6 cellular contexts compared by ENCODE assay signal in the genomic region with DNA sequence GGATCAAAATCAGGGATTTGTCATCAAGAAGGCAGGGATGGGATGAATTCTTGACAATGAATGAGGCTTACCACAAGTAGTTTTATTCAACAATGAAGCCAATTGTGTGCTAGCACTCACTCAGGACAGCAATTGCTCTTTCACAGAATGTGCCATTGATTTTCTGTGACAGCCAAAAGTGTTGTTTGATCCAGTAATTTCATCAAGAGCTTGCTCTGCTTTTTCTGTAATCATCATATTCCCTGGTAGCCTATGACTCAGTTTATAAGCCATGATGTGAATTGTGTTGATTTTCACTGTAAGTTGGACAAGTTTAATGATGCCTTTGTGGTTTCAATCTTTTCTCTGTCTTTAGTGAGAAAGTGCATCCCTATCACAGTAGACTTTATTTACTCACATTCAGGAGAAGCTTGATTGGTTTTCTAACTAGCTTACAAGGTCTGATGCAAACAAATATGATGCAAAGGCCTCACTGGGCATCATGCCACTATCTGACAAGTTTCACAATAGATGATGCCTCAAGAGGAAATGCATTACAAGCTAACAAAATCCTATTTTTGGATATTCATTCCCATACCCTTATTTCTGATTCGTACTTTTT. TPM values are rescaled to one million over a fixed set of nuclear protein-coding genes. Genes with fewer than 3 reads are reported as not detected.
DNase-seq lines count a peak whose midpoint lies in the region; ATAC-seq, FAIRE-seq and TF ChIP-seq lines count a peak whose summit lies in the region.

No MANE protein-coding gene starts in this region.

- H3K9me3 ChIP-seq in keratinocyte (ENCODE audit: control insufficient read depth, low read depth, low read length) = no peaks in the 10 kb centered on the region

- no peak overlapping the region for H3K4me3 ChIP-seq in AG09309 (ENCODE audit: control insufficient read depth, low read depth, low read length)
- H3K4me3 ChIP-seq in keratinocyte (ENCODE audit: control insufficient read depth in 2 of 3, extremely low read depth in 1 of 3, insufficient read depth in 2 of 3, low read depth in 1 of 3, low read length in 3 of 3) = no peak overlapping the region

- peak; percentile 17 for FAIRE-seq in keratinocyte (lab: Jason Lieb, UNC)

- TF ChIP-seq CTCF in AG09309 (IDR thresholded peaks at IDR 0.05; ENCODE audit: control insufficient read depth, insufficient read depth, low read depth, low read length, missing control alignments) (no peak), keratinocyte (optimal IDR thresholded peaks at IDR 0.05 in 1 of 3, IDR thresholded peaks at IDR 0.05 in 1 of 3, conservative IDR thresholded peaks at IDR 0.05 in 1 of 3; ENCODE audit: extremely low read depth in 1 of 3, insufficient read depth in 2 of 3, low read length in 3 of 3) (no peak)

- H3K9me1 ChIP-seq in keratinocyte (ENCODE audit: control insufficient read depth, extremely low read depth, insufficient read depth, low read length) = no peaks in the 10 kb centered on the region

- no peaks in the 10 kb centered on the region for H3K79me2 ChIP-seq in keratinocyte (ENCODE audit: control insufficient read depth, insufficient read depth, low read length)

- no peaks in the 10 kb centered on the region for H3K36me3 ChIP-seq in keratinocyte (ENCODE audit: control insufficient read depth in 2 of 2, extremely low read depth in 1 of 2, insufficient read depth in 2 of 2, low read length in 2 of 2)

- no peak for ATAC-seq in GM18868 (IDR thresholded peaks at IDR 0.05; ENCODE audit: unreplicated experiment)

- H3K27ac ChIP-seq in keratinocyte (ENCODE audit: control insufficient read depth, insufficient read depth, low read length) = peak overlapping the region; percentile 57

- no peak overlapping the region for H3K9ac ChIP-seq in keratinocyte (ENCODE audit: control insufficient read depth, extremely low read depth, insufficient read depth, low read length)

- H3K4me2 ChIP-seq in keratinocyte (ENCODE audit: control insufficient read depth, extremely low read depth, insufficient read depth, low read depth, low read length) = peak overlapping the region; percentile 38

- DNase-seq in AG09309 (ENCODE audit: low read depth) (peak; percentile 97), RPMI7951 (ENCODE audit: low read depth) (peak; percentile 81), keratinocyte (ENCODE audit: low read depth, low spot score) (no peak), NCI-H2081 treated with DMSO at 0.1 percent for 48 hours (lab: John Stamatoyannopoulos, UW) (no peak)
- no peak for DNase-seq in activated CD4-positive, alpha-beta T cell treated with anti-CD3 and anti-CD28 coated beads, Interleukin-2, amount 50 U/mL, for 48 hours

- H2AFZ ChIP-seq in keratinocyte (ENCODE audit: control insufficient read depth, low read length) = no peak overlapping the region

- dilution Hi-C loops in keratinocyte (cut with MboI; ENCODE audit: extremely low pct_ligation_motif_present, low sequenced_read_pairs) = no loop called here

- no peaks in the 10 kb centered on the region for H3K27me3 ChIP-seq in keratinocyte (ENCODE audit: control insufficient read depth, extremely low read depth, insufficient read depth, low read length)

- peaks cover 19% of the 10 kb centered on the region for H3K4me1 ChIP-seq in keratinocyte (ENCODE audit: control insufficient read depth, extremely low read depth, insufficient read depth, low read length)

- no peaks in the 10 kb centered on the region for H4K20me1 ChIP-seq in keratinocyte (ENCODE audit: control insufficient read depth, extremely low read depth, insufficient read depth, low read length)

RNA-seq across cellular contexts. Expression of a gene that starts 13.6 kb away (rescaled TPM):
- 7.4 and 8.2 TPM in 2 replicates for total RNA-seq in RPMI7951 (2014; rRNA removed; shearing (Covaris generic))
- polyA plus RNA-seq in keratinocyte = 4.0 to 5.4 TPM (median 5.4 TPM) in 3 replicates
- polyA plus RNA-seq in keratinocyte (2011; ENCODE audit: low read depth) = 9.1 TPM
- 2.2 and 2.7 TPM in 2 replicates for polyA plus RNA-seq in keratinocyte (2011; cell fraction: cytosol; rRNA removed)
- polyA plus RNA-seq in keratinocyte (2011; cell fraction: nucleus; rRNA removed) = 10.0 and 12.0 TPM in 2 replicates
- polyA plus RNA-seq in keratinocyte (2012; ENCODE audit: low replicate concordance) = 3.8 and 31.2 TPM in 2 replicates
- polyA minus RNA-seq in keratinocyte = 8.1 to 9.5 TPM (median 8.6 TPM) in 3 replicates
- polyA minus RNA-seq in keratinocyte (2011; cell fraction: cytosol; rRNA and poly(A)+ RNA removed) = 5.8 TPM
- polyA minus RNA-seq in keratinocyte (2011; cell fraction: nucleus; rRNA and poly(A)+ RNA removed) = 9.0 and 10.8 TPM in 2 replicates

RNA-seq across cellular contexts. Expression of a gene that starts 25.4 kb away (rescaled TPM):
- 0.12 TPM in 1 of 2 replicates, not detected in the other for total RNA-seq in RPMI7951 (2014; rRNA removed; shearing (Covaris generic))
- polyA plus RNA-seq in keratinocyte = not detected in 3 replicates
- polyA plus RNA-seq in keratinocyte (2011; ENCODE audit: low read depth) = not detected
- polyA plus RNA-seq in keratinocyte (2011; cell fraction: cytosol; rRNA removed) = not detected in 2 replicates
- polyA plus RNA-seq in keratinocyte (2011; cell fraction: nucleus; rRNA removed) = not detected in 2 replicates
- 0.01 TPM in 1 of 2 replicates, not detected in the other for polyA plus RNA-seq in keratinocyte (2012; ENCODE audit: low replicate concordance)
- polyA minus RNA-seq in keratinocyte = not detected in 3 replicates
- not detected for polyA minus RNA-seq in keratinocyte (2011; cell fraction: cytosol; rRNA and poly(A)+ RNA removed)
- not detected in 2 replicates for polyA minus RNA-seq in keratinocyte (2011; cell fraction: nucleus; rRNA and poly(A)+ RNA removed)

RNA-seq across cellular contexts. Expression of a gene that starts 59.6 kb away (rescaled TPM):
- 0.60 and 1.2 TPM in 2 replicates for total RNA-seq in RPMI7951 (2014; rRNA removed; shearing (Covaris generic))
- polyA plus RNA-seq in keratinocyte = 1.1 to 2.4 TPM (median 1.3 TPM) in 3 replicates
- 2.2 TPM for polyA plus RNA-seq in keratinocyte (2011; ENCODE audit: low read depth)
- polyA plus RNA-seq in keratinocyte (2011; cell fraction: cytosol; rRNA removed) = 0.30 and 0.50 TPM in 2 replicates
- polyA plus RNA-seq in keratinocyte (2011; cell fraction: nucleus; rRNA removed) = 6.2 and 6.4 TPM in 2 replicates
- polyA plus RNA-seq in keratinocyte (2012; ENCODE audit: low replicate concordance) = 0.61 and 2.7 TPM in 2 replicates
- 1.2 to 3.3 TPM (median 2.0 TPM) in 3 replicates for polyA minus RNA-seq in keratinocyte
- polyA minus RNA-seq in keratinocyte (2011; cell fraction: cytosol; rRNA and poly(A)+ RNA removed) = not detected
- 2.6 and 3.9 TPM in 2 replicates for polyA minus RNA-seq in keratinocyte (2011; cell fraction: nucleus; rRNA and poly(A)+ RNA removed)

RNA-seq across cellular contexts. Expression of a gene that starts 59.6 kb away (rescaled TPM):
- 27.9 and 29.2 TPM in 2 replicates for total RNA-seq in RPMI7951 (2014; rRNA removed; shearing (Covaris generic))
- 38.4 to 58.8 TPM (median 43.7 TPM) in 3 replicates for polyA plus RNA-seq in keratinocyte
- polyA plus RNA-seq in keratinocyte (2011; ENCODE audit: low read depth) = 9.6 TPM
- 30.3 and 31.4 TPM in 2 replicates for polyA plus RNA-seq in keratinocyte (2011; cell fraction: cytosol; rRNA removed)
- polyA plus RNA-seq in keratinocyte (2011; cell fraction: nucleus; rRNA removed) = 81.5 and 88.8 TPM in 2 replicates
- 31.1 and 34.2 TPM in 2 replicates for polyA plus RNA-seq in keratinocyte (2012; ENCODE audit: low replicate concordance)
- polyA minus RNA-seq in keratinocyte = 39.1 to 63.4 TPM (median 52.9 TPM) in 3 replicates
- polyA minus RNA-seq in keratinocyte (2011; cell fraction: cytosol; rRNA and poly(A)+ RNA removed) = 34.1 TPM
- 27.2 and 30.3 TPM in 2 replicates for polyA minus RNA-seq in keratinocyte (2011; cell fraction: nucleus; rRNA and poly(A)+ RNA removed)

Comparison
In these comparisons a context has a peak if more than half of its experiments do, and no peak if none do; other contexts are left out.
1. DNase-seq: peak in AG09309 (single experiment) and RPMI7951 (single experiment); none in keratinocyte (single experiment), NCI-H2081 treated with DMSO at 0.1 percent for 48 hours (single experiment) and activated CD4-positive, alpha-beta T cell treated with anti-CD3 and anti-CD28 coated beads, Interleukin-2, amount 50 U/mL, for 48 hours (0 of 2).